Comparison of ENCODE assay signal across 1 cellular context in genomic region chr17:42655528-42655927, GRCh38.
TF ChIP-seq lines count a peak whose summit lies in the region.

No MANE protein-coding gene starts in this region.

TF ChIP-seq in SK-N-SH treated with all-trans-retinoic acid at 6 μM for 48 hours, 23 proteins besides CTCF, POLR2A, EP300 and RAD21 (continued from another document):
- TF ChIP-seq, protein P1, sequence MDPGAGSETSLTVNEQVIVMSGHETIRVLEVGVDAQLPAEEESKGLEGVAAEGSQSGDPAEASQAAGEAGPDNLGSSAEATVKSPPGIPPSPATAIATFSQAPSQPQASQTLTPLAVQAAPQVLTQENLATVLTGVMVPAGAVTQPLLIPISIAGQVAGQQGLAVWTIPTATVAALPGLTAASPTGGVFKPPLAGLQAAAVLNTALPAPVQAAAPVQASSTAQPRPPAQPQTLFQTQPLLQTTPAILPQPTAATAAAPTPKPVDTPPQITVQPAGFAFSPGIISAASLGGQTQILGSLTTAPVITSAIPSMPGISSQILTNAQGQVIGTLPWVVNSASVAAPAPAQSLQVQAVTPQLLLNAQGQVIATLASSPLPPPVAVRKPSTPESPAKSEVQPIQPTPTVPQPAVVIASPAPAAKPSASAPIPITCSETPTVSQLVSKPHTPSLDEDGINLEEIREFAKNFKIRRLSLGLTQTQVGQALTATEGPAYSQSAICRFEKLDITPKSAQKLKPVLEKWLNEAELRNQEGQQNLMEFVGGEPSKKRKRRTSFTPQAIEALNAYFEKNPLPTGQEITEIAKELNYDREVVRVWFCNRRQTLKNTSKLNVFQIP (CRISPR knock-in tag; IDR thresholded peaks at IDR 0.05; ENCODE audit: borderline replicate concordance, low read depth), result no peak
- no peak for TF ChIP-seq BACH2 (CRISPR knock-in tag; IDR thresholded peaks at IDR 0.05; ENCODE audit: borderline replicate concordance)
